21 cellular contexts compared by ENCODE assay signal in the genomic region with DNA sequence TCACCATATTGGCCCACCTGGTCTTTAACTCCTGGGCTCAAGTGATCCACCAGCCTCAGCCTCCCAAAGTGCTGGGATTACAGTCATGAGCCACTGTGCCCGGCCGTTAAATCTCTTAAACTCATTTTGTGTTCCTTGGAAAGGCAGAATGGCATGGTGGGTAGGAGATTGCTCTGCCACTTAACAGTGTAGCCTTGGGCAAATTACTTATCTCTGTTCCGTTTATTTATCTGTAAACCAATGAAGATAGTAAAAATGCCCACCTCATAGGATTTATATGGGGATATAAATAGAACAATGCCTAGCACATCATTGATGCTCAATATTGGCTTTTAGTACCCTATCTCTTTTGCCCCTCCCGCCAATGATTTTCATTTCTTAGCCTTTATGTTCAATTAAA.
"Had no signal": no experiment of that assay in that cellular context is flagged by ENCODE, and none has a peak within 500 bp of the region (broad histone marks: within the 10 kb centered on the region; RNA-seq: fewer than 3 reads in every experiment).

No MANE protein-coding gene starts in this region.

- H3K27me3 Mint-ChIP-seq: memory B cell had no signal

- H3K27ac Mint-ChIP-seq: endodermal cell; memory B cell; natural killer cell treated with Interleukin-12 subunit alpha and Interleukin-12 subunit beta and Interleukin-15 and Interleukin-18, amount 100 ng/mL, for 72 hours; progenitor cell of endocrine pancreas had no signal

- H3K9me3 ChIP-seq: left ventricle myocardium inferior, lower lobe of right lung, pancreas, tibial artery, upper lobe of left lung, uterus had no signal

- H3K36me3 ChIP-seq: left ventricle myocardium inferior, lower lobe of right lung, pancreas, tibial artery, upper lobe of left lung, uterus had no signal

- H3K4me3 Mint-ChIP-seq: endodermal cell; natural killer cell treated with Interleukin-12 subunit alpha and Interleukin-12 subunit beta and Interleukin-15 and Interleukin-18, amount 100 ng/mL, for 72 hours had no signal

- H3K36me3 Mint-ChIP-seq: natural killer cell treated with Interleukin-12 subunit alpha and Interleukin-12 subunit beta and Interleukin-15 and Interleukin-18, amount 100 ng/mL, for 72 hours had no signal

- H3K27ac ChIP-seq: foreskin keratinocyte, left ventricle myocardium inferior, lower lobe of right lung, pancreas, tibial artery, upper lobe of left lung, uterus had no signal

- H3K4me3 ChIP-seq: left ventricle myocardium inferior, lower lobe of right lung, pancreas, tibial artery, upper lobe of left lung, uterus had no signal

- H3K9me3 Mint-ChIP-seq: endodermal cell; memory B cell; natural killer cell treated with Interleukin-12 subunit alpha and Interleukin-12 subunit beta and Interleukin-15 and Interleukin-18, amount 100 ng/mL, for 72 hours had no signal

- DNase-seq: dermis blood vessel endothelial cell; effector CD4-positive, alpha-beta T cell; endodermal cell; erythroblast; foreskin keratinocyte; kidney; left cardiac atrium; left ventricle myocardium inferior; lower lobe of right lung; midbrain; occipital lobe; pancreas; small intestine; stimulated activated CD4-positive, alpha-beta T cell treated with anti-CD3 and anti-CD28 coated beads, Interleukin-12 subunit alpha, Interleukin-12 subunit beta, amount 100 ng/mL, for 4 hours; stimulated activated naive CD8-positive, alpha-beta T cell treated with anti-CD3 and anti-CD28 coated beads, Interleukin-15, Interleukin-2, amounts not matched to agents 100 U/mL and 50 U/mL, for 24 hours; upper lobe of left lung; uterus had no signal
